8 cellular contexts compared by ENCODE assay signal in genomic region chr19:54164369-54165068, GRCh38. TPM values are rescaled to one million over a fixed set of nuclear protein-coding genes. Genes with fewer than 3 reads are reported as not detected.
DNase-seq lines count a peak whose midpoint lies in the region; ATAC-seq and TF ChIP-seq lines count a peak whose summit lies in the region.

No MANE protein-coding gene starts in this region.

- no peak for ATAC-seq in GM21447 (IDR thresholded peaks at IDR 0.05; ENCODE audit: unreplicated experiment)

- H3K9me3 Mint-ChIP-seq in brain (peaks cover 4 to 34% (median 15%) of the 10 kb centered on the region in 5 experiments), mesothelial cell of epicardium (no peaks in the 10 kb centered on the region)

- peaks cover 20% of the 10 kb centered on the region for H3K36me3 Mint-ChIP-seq in brain
- H3K36me3 Mint-ChIP-seq in mesothelial cell of epicardium, result peaks cover 2% of the 10 kb centered on the region

- H3K4me3 Mint-ChIP-seq in brain (peak overlapping the region in 3 of 5 experiments; percentile 2 to 56 (median 6)), mesothelial cell of epicardium (peak overlapping the region; percentile 22)

- H3K4me1 Mint-ChIP-seq in brain (peaks cover 32% of the 10 kb centered on the region), mesothelial cell of epicardium (peaks cover 27% of the 10 kb centered on the region)

- TF ChIP-seq CTCF in brain (conservative IDR thresholded peaks at IDR 0.05) (no peak), mesothelial cell of epicardium (IDR thresholded peaks at IDR 0.05; ENCODE audit: unreplicated experiment) (no peak)

- H3K27ac Mint-ChIP-seq in brain (no peak overlapping the region), mesothelial cell of epicardium (no peak overlapping the region)

- peak; percentile 58 for DNase-seq in ELR (ENCODE audit: low read depth)
- DNase-seq in T-helper 1 cell, result peak in 4 of 5 donors; percentile 53 to 80 (median 58)
- peak in 1 of 2 experiments; percentile 52 for DNase-seq in mesothelial cell of epicardium (ENCODE audit: low spot score in 2 of 2, unreplicated experiment in 2 of 2)
- DNase-seq in ureter (ENCODE audit: low spot score), result peak; percentile 83
- DNase-seq in NCI-H2171 (lab: John Stamatoyannopoulos, UW), result no peak
- DNase-seq in ACHN, result no peak

- in situ Hi-C loops in ACHN (cut with HindIII; ENCODE audit: low pct_ligation_motif_present, low pct_unique_long_range_greater_than_20kb, low sequenced_read_pairs), result no loop called here

- peaks cover 10% of the 10 kb centered on the region for H3K27me3 Mint-ChIP-seq in brain
- H3K27me3 Mint-ChIP-seq in mesothelial cell of epicardium (ENCODE audit: low read depth), result peaks cover 9% of the 10 kb centered on the region

RNA-seq across cellular contexts. Expression of gene LENG1, which starts 5.0 kb away (rescaled TPM):
- polyA plus RNA-seq in brain (ENCODE audit: insufficient read depth, low read depth, low replicate concordance), result 14.0 TPM
- 5.7 to 6.4 TPM (median 5.8 TPM) in 3 replicates for total RNA-seq in mesothelial cell of epicardium
- 5.8 TPM for total RNA-seq in ureter

RNA-seq across cellular contexts. Expression of gene TMC4, which starts 8.4 kb away (rescaled TPM):
- polyA plus RNA-seq in brain (ENCODE audit: insufficient read depth, low read depth, low replicate concordance), result 4.1 TPM
- 57.6 to 69.5 TPM (median 63.5 TPM) in 3 replicates for total RNA-seq in mesothelial cell of epicardium
- 155 TPM for total RNA-seq in ureter

RNA-seq across cellular contexts. Expression of gene MBOAT7, which starts 24.9 kb away (rescaled TPM):
- 94.4 TPM for polyA plus RNA-seq in brain (ENCODE audit: insufficient read depth, low read depth, low replicate concordance)
- total RNA-seq in mesothelial cell of epicardium (102 to 113 TPM (median 110 TPM) in 3 replicates), ureter (175 TPM)

RNA-seq across cellular contexts. Expression of gene TSEN34, which starts 26.6 kb away (rescaled TPM):
- 73.5 TPM for polyA plus RNA-seq in brain (ENCODE audit: insufficient read depth, low read depth, low replicate concordance)
- total RNA-seq in mesothelial cell of epicardium (43.9 to 50.1 TPM (median 47.5 TPM) in 3 replicates), ureter (27.7 TPM)

RNA-seq across cellular contexts. Expression of gene CNOT3, which starts 27.0 kb away (rescaled TPM):
- 44.6 TPM for polyA plus RNA-seq in brain (ENCODE audit: insufficient read depth, low read depth, low replicate concordance)
- total RNA-seq in mesothelial cell of epicardium, result 63.3 to 70.6 TPM (median 67.6 TPM) in 3 replicates
- 54.6 TPM for total RNA-seq in ureter

Comparison
In these comparisons a context has a peak if more than half of its experiments do, and no peak if none do; other contexts are left out.
1. DNase-seq: peak in ELR (single experiment), T-helper 1 cell (4 of 5) and ureter (single experiment); none in NCI-H2171 (single experiment) and ACHN (single experiment).